Comparison of ENCODE assay signal across 23 cellular contexts in genomic region chr1:69791311-69791710, GRCh38.
"Had no signal": no experiment of that assay in that cellular context is flagged by ENCODE, and none has a peak within 500 bp of the region (broad histone marks: within the 10 kb centered on the region; RNA-seq: fewer than 3 reads in every experiment).

No MANE protein-coding gene starts in this region.

- H3K27me3 Mint-ChIP-seq: stimulated activated naive B cell treated with anti-CD40 and anti-IgM and Interleukin-4, amounts not matched to agents 10 μg/mL and 1 μg/mL and 100 μg/mL, for 72 hours had no signal

- H3K4me3 ChIP-seq: ascending aorta, breast epithelium, gastrocnemius medialis, sigmoid colon, transverse colon, uterus had no signal

- H3K4me1 ChIP-seq: ascending aorta, breast epithelium, gastrocnemius medialis, sigmoid colon, transverse colon, uterus had no signal

- H3K27me3 ChIP-seq: ascending aorta, breast epithelium, gastrocnemius medialis, sigmoid colon, transverse colon, uterus had no signal

- H3K9me3 Mint-ChIP-seq: activated T-helper 1 cell treated with anti-CD3 and anti-CD28 coated beads, Interleukin-12 subunit alpha, Interleukin-12 subunit beta, Interleukin-2, Interleukin-4 antibody, amounts not matched to agents 30 ng/mL and 10 ng/mL and 1 ng/mL, durations not matched to agents 14 hours and 24 hours and 36 hours; endodermal cell; mesothelial cell of epicardium had no signal

- H3K27ac ChIP-seq: ascending aorta, breast epithelium, gastrocnemius medialis, sigmoid colon, transverse colon, uterus, WERI-Rb-1 had no signal

- H3K4me1 Mint-ChIP-seq: endodermal cell; mesothelial cell of epicardium; natural killer cell; stimulated activated naive B cell treated with anti-CD40 and anti-IgM and Interleukin-4, amounts not matched to agents 10 μg/mL and 1 μg/mL and 100 μg/mL, for 72 hours had no signal

- H3K4me3 Mint-ChIP-seq: activated CD8-positive, alpha-beta T cell treated with anti-CD3 and anti-CD28 coated beads, Interleukin-2, amount 10 ng/mL, durations not matched to agents 7 days and 5 days; activated T-helper 1 cell treated with anti-CD3 and anti-CD28 coated beads, Interleukin-12 subunit alpha, Interleukin-12 subunit beta, Interleukin-2, Interleukin-4 antibody, amounts not matched to agents 30 ng/mL and 10 ng/mL and 1 ng/mL, durations not matched to agents 14 hours and 24 hours and 36 hours; endodermal cell; mesothelial cell of epicardium; natural killer cell; stimulated activated naive B cell treated with anti-CD40 and anti-IgM and Interleukin-4, amounts not matched to agents 10 μg/mL and 1 μg/mL and 100 μg/mL, for 72 hours had no signal

- H3K36me3 Mint-ChIP-seq: mesothelial cell of epicardium; natural killer cell; stimulated activated naive B cell treated with anti-CD40 and anti-IgM and Interleukin-4, amounts not matched to agents 10 μg/mL and 1 μg/mL and 100 μg/mL, for 72 hours had no signal

- H3K9me3 ChIP-seq: ascending aorta, breast epithelium, gastrocnemius medialis, sigmoid colon, transverse colon had no signal

- ATAC-seq: activated CD8-positive, alpha-beta T cell treated with anti-CD3 and anti-CD28 coated beads, Interleukin-2, amount 10 ng/mL, durations not matched to agents 7 days and 5 days; gastrocnemius medialis; left ventricle myocardium superior; natural killer cell; stimulated activated naive B cell treated with anti-CD40 and anti-IgM and Interleukin-4, amounts not matched to agents 10 μg/mL and 1 μg/mL and 100 μg/mL, for 72 hours had no signal

- H3K36me3 ChIP-seq: ascending aorta, breast epithelium, gastrocnemius medialis, sigmoid colon, transverse colon, uterus, WERI-Rb-1 had no signal

- H3K27ac Mint-ChIP-seq: activated CD8-positive, alpha-beta T cell treated with anti-CD3 and anti-CD28 coated beads, Interleukin-2, amount 10 ng/mL, durations not matched to agents 7 days and 5 days; activated T-helper 1 cell treated with anti-CD3 and anti-CD28 coated beads, Interleukin-12 subunit alpha, Interleukin-12 subunit beta, Interleukin-2, Interleukin-4 antibody, amounts not matched to agents 30 ng/mL and 10 ng/mL and 1 ng/mL, durations not matched to agents 14 hours and 24 hours and 36 hours; endodermal cell; mesothelial cell of epicardium; natural killer cell; stimulated activated naive B cell treated with anti-CD40 and anti-IgM and Interleukin-4, amounts not matched to agents 10 μg/mL and 1 μg/mL and 100 μg/mL, for 72 hours had no signal

- DNase-seq: activated CD4-positive, alpha-beta T cell treated with anti-CD3 and anti-CD28 coated beads, Interleukin-2, amount 50 U/mL, for 1 hour; activated CD4-positive, CD25-positive, alpha-beta regulatory T cell treated with anti-CD3 and anti-CD28 coated beads, Interleukin-2, amount 50 U/mL, for 72 hours; activated CD8-positive, alpha-beta T cell treated with anti-CD3 and anti-CD28 coated beads, Interleukin-2, amount 10 ng/mL, durations not matched to agents 7 days and 5 days; activated gamma-delta T cell; activated naive CD4-positive, alpha-beta T cell treated with anti-CD3 and anti-CD28 coated beads, Interleukin-2, amount 50 U/mL, for 16 hours; cortex of kidney; endodermal cell; gastrocnemius medialis; hypothalamus; left ventricle myocardium superior; mammary epithelial cell; natural killer cell; sigmoid colon; stimulated activated CD4-positive, alpha-beta T cell treated with anti-CD3 and anti-CD28 coated beads, Interleukin-2, amount 100 ng/mL, for 48 hours; stimulated activated CD8-positive, alpha-beta memory T cell treated with anti-CD3 and anti-CD28 coated beads, Interleukin-4, amount 100 ng/mL, for 48 hours; stimulated activated naive B cell treated with anti-CD40 and anti-IgM and Interleukin-4, amounts not matched to agents 10 μg/mL and 1 μg/mL and 100 μg/mL, for 72 hours; transverse colon; uterus; WERI-Rb-1 had no signal
